ENCODE assay signal across 29 cellular contexts in genomic region chr11:45937916-45938315, GRCh38. TPM values are rescaled to one million over a fixed set of nuclear protein-coding genes. Genes with fewer than 3 reads are reported as not detected.
"Had no signal": no experiment of that assay in that cellular context is flagged by ENCODE, and none has a peak within 500 bp of the region (broad histone marks: within the 10 kb centered on the region; RNA-seq: fewer than 3 reads in every experiment).

No MANE protein-coding gene starts in this region.

- H3K4me1 ChIP-seq: colonic mucosa, heart right ventricle, neural progenitor cell, thyroid gland, upper lobe of left lung, uterus had no signal

- H3K27ac ChIP-seq: colonic mucosa, heart right ventricle, neural progenitor cell, ovary, suprapubic skin, thyroid gland, upper lobe of left lung, uterus had no signal

- H3K27me3 Mint-ChIP-seq: natural killer cell treated with Interleukin-12 subunit alpha and Interleukin-12 subunit beta and Interleukin-15 and Interleukin-18, amount 100 ng/mL, for 72 hours had no signal

- H3K4me3 Mint-ChIP-seq: endodermal cell; natural killer cell treated with Interleukin-12 subunit alpha and Interleukin-12 subunit beta and Interleukin-15 and Interleukin-18, amount 100 ng/mL, for 72 hours; neural progenitor cell had no signal

- H3K4me3 ChIP-seq: colonic mucosa, heart right ventricle, neural progenitor cell, ovary, suprapubic skin, thyroid gland, upper lobe of left lung, uterus had no signal

- H3K36me3 ChIP-seq: colonic mucosa, neural progenitor cell, ovary, uterus had no signal

- H3K9me3 Mint-ChIP-seq: endodermal cell; natural killer cell treated with Interleukin-12 subunit alpha and Interleukin-12 subunit beta and Interleukin-15 and Interleukin-18, amount 100 ng/mL, for 72 hours; neural progenitor cell had no signal

- ATAC-seq: heart right ventricle; left lobe of liver; natural killer cell treated with Interleukin-12 subunit alpha and Interleukin-12 subunit beta and Interleukin-15 and Interleukin-18, amount 100 ng/mL, for 72 hours; right cardiac atrium; stimulated activated naive CD8-positive, alpha-beta T cell treated with anti-CD3 and anti-CD28 coated beads, Interleukin-15, Interleukin-2, amounts not matched to agents 100 U/mL and 50 U/mL, for 24 hours had no signal

- H3K4me1 Mint-ChIP-seq: neural progenitor cell had no signal

- H3K27me3 ChIP-seq: colonic mucosa, heart right ventricle, neural progenitor cell, ovary, suprapubic skin, thyroid gland, upper lobe of left lung, uterus had no signal

- H3K36me3 Mint-ChIP-seq: natural killer cell treated with Interleukin-12 subunit alpha and Interleukin-12 subunit beta and Interleukin-15 and Interleukin-18, amount 100 ng/mL, for 72 hours had no signal

- H3K4me2 ChIP-seq: neural progenitor cell had no signal

- DNase-seq: colonic mucosa; dermis blood vessel endothelial cell; effector CD4-positive, alpha-beta T cell; endodermal cell; erythroblast; foreskin melanocyte; heart right ventricle; hypothalamus; islet precursor cell; mammary epithelial cell; nucleus accumbens; ovary; right cardiac atrium; small intestine; stimulated activated CD4-positive, alpha-beta T cell treated with anti-CD3 and anti-CD28 coated beads, Interleukin-12 subunit alpha, Interleukin-12 subunit beta, amount 100 ng/mL, for 4 hours; stimulated activated CD4-positive, alpha-beta T cell treated with anti-CD3 and anti-CD28 coated beads, Interleukin-2, amount 100 ng/mL, for 48 hours; stimulated activated naive CD8-positive, alpha-beta T cell treated with anti-CD3 and anti-CD28 coated beads, Interleukin-15, Interleukin-2, amounts not matched to agents 100 U/mL and 50 U/mL, for 24 hours; thyroid gland; upper lobe of left lung; uterus had no signal

- H2AFZ ChIP-seq: neural progenitor cell had no signal

- H3K27ac Mint-ChIP-seq: endodermal cell; natural killer cell treated with Interleukin-12 subunit alpha and Interleukin-12 subunit beta and Interleukin-15 and Interleukin-18, amount 100 ng/mL, for 72 hours; neural progenitor cell had no signal

- H3K9me3 ChIP-seq: colonic mucosa, heart right ventricle, ovary, suprapubic skin, thyroid gland, upper lobe of left lung, uterus had no signal

RNA-seq across cellular contexts. Expression of gene LARGE2, which starts 15.5 kb away (rescaled TPM):
- total RNA-seq: dermis blood vessel endothelial cell, endothelial cell of umbilical vein, glomerular endothelial cell, myocyte, posterior vena cava had no signal

RNA-seq across cellular contexts. Expression of gene FREY1, which starts 30.8 kb away (rescaled TPM):
- total RNA-seq: mucosa of gallbladder had no signal
